1 cellular context compared by ENCODE assay signal in genomic region chr7:23471090-23471859, GRCh38.
TF ChIP-seq lines count a peak whose summit lies in the region.

No MANE protein-coding gene starts in this region.

TF ChIP-seq in GM12878, 131 proteins besides CTCF, POLR2A, EP300 and RAD21 (continued from another document):
- TF ChIP-seq, protein P1, sequence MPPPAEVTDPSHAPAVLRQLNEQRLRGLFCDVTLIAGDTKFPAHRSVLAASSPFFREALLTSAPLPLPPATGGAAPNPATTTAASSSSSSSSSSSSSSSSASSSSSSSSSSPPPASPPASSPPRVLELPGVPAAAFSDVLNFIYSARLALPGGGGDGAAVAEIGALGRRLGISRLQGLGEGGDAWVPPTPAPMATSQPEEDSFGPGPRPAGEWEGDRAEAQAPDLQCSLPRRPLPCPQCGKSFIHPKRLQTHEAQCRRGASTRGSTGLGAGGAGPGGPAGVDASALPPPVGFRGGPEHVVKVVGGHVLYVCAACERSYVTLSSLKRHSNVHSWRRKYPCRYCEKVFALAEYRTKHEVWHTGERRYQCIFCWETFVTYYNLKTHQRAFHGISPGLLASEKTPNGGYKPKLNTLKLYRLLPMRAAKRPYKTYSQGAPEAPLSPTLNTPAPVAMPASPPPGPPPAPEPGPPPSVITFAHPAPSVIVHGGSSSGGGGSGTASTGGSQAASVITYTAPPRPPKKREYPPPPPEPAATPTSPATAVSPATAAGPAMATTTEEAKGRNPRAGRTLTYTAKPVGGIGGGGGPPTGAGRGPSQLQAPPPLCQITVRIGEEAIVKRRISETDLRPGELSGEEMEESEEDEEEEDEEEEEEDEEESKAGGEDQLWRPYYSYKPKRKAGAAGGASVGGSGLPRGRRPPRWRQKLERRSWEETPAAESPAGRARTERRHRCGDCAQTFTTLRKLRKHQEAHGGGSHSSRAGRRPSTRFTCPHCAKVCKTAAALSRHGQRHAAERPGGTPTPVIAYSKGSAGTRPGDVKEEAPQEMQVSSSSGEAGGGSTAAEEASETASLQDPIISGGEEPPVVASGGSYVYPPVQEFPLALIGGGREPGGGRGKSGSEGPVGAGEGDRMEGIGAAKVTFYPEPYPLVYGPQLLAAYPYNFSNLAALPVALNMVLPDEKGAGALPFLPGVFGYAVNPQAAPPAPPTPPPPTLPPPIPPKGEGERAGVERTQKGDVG (CRISPR knock-in tag; IDR thresholded peaks at IDR 0.05): no peak
- TF ChIP-seq CHD2 (IDR thresholded peaks at IDR 0.05; ENCODE audit: borderline replicate concordance, low read depth, low read length) (peak; percentile 90), CREB1 (IDR thresholded peaks at IDR 0.05; ENCODE audit: low read depth) (peak; percentile 53; the same call in 1 of the 2 replicates), CBFB (IDR thresholded peaks at IDR 0.05; ENCODE audit: low read depth) (0 out of 2 replicates have a peak, but pooled peaks have one; percentile 7), CBX5 (IDR thresholded peaks at IDR 0.05; ENCODE audit: low read depth) (no peak), EZH2 (IDR thresholded peaks at IDR 0.05; ENCODE audit: borderline replicate concordance, control insufficient read depth, low read depth, low read length) (no peak), POLR2AphosphoS2 (IDR thresholded peaks at IDR 0.05; ENCODE audit: low read depth, low read length) (0 out of 2 replicates have a peak, but pooled peaks have one; percentile 6), CEBPB (IDR thresholded peaks at IDR 0.05; ENCODE audit: borderline replicate concordance in 1 of 2, low read depth in 2 of 2, low read length in 2 of 2) (no peak), TBL1XR1 (IDR thresholded peaks at IDR 0.05; ENCODE audit: low read depth, low read length) (peak; percentile 28; the same call in 1 of the 2 replicates), PML (IDR thresholded peaks at IDR 0.05; ENCODE audit: low read length) (no peak), NFIC (IDR thresholded peaks at IDR 0.05; ENCODE audit: low read depth, low read length) (peak; percentile 7; the same call in 1 of the 2 replicates), USF2 (IDR thresholded peaks at IDR 0.05; ENCODE audit: borderline replicate concordance, low read depth, low read length) (no peak), CREM (IDR thresholded peaks at IDR 0.05; ENCODE audit: low read depth) (peak; percentile 48; the same call in 1 of the 2 replicates), SIN3A (IDR thresholded peaks at IDR 0.05; ENCODE audit: low read depth, low read length) (peak; percentile 45; the same call in 1 of the 2 replicates), NR2C2 (IDR thresholded peaks at IDR 0.05; ENCODE audit: borderline replicate concordance, control insufficient read depth, insufficient read length, low read depth) (no peak), MEF2B (IDR thresholded peaks at IDR 0.05; ENCODE audit: partially characterized antibody, poor library complexity, severe bottlenecking) (no peak), GATAD2B (conservative IDR thresholded peaks at IDR 0.05; ENCODE audit: low read depth) (no peak), RUNX3 (IDR thresholded peaks at IDR 0.05; ENCODE audit: low read length) (peak; percentile 48), ZNF274 (IDR thresholded peaks at IDR 0.05; ENCODE audit: insufficient read depth, insufficient read length) (no peak), YY1 (IDR thresholded peaks at IDR 0.05; ENCODE audit: low read depth, low read length) (0 out of 2 replicates have a peak, but pooled peaks have one; percentile 43), HDAC2 (IDR thresholded peaks at IDR 0.05) (no peak), BHLHE40 (IDR thresholded peaks at IDR 0.05; ENCODE audit: borderline replicate concordance in 1 of 2, low read depth in 2 of 2, low read length in 1 of 2) (peak in 1 of 2 experiments; percentile 71; a peak in 2 of 4 replicates), MLLT1 (IDR thresholded peaks at IDR 0.05) (peak; percentile 38; the same call in 1 of the 2 replicates), ATF7 (IDR thresholded peaks at IDR 0.05; ENCODE audit: low read depth) (peak; percentile 2; the same call in 1 of the 2 replicates), TCF12 (IDR thresholded peaks at IDR 0.05; ENCODE audit: low read depth, low read length) (peak; percentile 54; the same call in 1 of the 2 replicates), TAF1 (IDR thresholded peaks at IDR 0.05; ENCODE audit: borderline replicate concordance, low read depth, low read length) (peak; percentile 67; the same call in 1 of the 2 replicates), TCF3 (IDR thresholded peaks at IDR 0.05; ENCODE audit: borderline replicate concordance, insufficient read depth, low read depth, low read length) (0 out of 2 replicates have a peak, but pooled peaks have one; percentile 16), MTA2 (IDR thresholded peaks at IDR 0.05; ENCODE audit: low read depth) (peak; percentile 41; the same call in 1 of the 2 replicates)
- TF ChIP-seq, protein P2, sequence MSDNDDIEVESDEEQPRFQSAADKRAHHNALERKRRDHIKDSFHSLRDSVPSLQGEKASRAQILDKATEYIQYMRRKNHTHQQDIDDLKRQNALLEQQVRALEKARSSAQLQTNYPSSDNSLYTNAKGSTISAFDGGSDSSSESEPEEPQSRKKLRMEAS (IDR thresholded peaks at IDR 0.05; ENCODE audit: low read depth, low read length): no peak
- TF ChIP-seq, protein P3, sequence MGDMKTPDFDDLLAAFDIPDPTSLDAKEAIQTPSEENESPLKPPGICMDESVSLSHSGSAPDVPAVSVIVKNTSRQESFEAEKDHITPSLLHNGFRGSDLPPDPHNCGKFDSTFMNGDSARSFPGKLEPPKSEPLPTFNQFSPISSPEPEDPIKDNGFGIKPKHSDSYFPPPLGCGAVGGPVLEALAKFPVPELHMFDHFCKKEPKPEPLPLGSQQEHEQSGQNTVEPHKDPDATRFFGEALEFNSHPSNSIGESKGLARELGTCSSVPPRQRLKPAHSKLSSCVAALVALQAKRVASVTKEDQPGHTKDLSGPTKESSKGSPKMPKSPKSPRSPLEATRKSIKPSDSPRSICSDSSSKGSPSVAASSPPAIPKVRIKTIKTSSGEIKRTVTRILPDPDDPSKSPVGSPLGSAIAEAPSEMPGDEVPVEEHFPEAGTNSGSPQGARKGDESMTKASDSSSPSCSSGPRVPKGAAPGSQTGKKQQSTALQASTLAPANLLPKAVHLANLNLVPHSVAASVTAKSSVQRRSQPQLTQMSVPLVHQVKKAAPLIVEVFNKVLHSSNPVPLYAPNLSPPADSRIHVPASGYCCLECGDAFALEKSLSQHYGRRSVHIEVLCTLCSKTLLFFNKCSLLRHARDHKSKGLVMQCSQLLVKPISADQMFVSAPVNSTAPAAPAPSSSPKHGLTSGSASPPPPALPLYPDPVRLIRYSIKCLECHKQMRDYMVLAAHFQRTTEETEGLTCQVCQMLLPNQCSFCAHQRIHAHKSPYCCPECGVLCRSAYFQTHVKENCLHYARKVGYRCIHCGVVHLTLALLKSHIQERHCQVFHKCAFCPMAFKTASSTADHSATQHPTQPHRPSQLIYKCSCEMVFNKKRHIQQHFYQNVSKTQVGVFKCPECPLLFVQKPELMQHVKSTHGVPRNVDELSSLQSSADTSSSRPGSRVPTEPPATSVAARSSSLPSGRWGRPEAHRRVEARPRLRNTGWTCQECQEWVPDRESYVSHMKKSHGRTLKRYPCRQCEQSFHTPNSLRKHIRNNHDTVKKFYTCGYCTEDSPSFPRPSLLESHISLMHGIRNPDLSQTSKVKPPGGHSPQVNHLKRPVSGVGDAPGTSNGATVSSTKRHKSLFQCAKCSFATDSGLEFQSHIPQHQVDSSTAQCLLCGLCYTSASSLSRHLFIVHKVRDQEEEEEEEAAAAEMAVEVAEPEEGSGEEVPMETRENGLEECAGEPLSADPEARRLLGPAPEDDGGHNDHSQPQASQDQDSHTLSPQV (IDR thresholded peaks at IDR 0.05): no peak
